ENCODE assay signal across 23 cellular contexts in the genomic region with DNA sequence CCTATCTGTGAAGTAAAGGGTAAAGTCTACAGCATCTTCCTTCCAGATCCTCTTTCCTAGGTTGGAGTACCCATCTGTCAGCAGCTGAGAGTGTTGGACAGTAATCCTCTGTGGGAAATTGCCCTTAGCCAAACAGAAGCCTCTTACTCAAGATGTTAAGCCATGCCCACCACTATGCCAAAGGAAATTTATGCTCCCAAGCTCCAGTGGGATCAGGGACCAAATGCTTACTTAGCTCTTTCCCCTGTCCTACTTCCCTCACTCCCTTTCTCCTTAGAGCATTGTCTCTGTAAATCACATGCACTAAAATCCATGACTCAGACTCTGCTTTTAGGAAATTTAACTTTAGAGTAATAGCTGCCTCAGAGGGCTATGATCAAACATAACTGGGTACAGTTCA.
"Had no signal": no experiment of that assay in that cellular context is flagged by ENCODE, and none has a peak within 500 bp of the region (broad histone marks: within the 10 kb centered on the region; RNA-seq: fewer than 3 reads in every experiment).

No MANE protein-coding gene starts in this region.

- H3K9me3 ChIP-seq: body of pancreas, gastroesophageal sphincter, neutrophil, ovary, psoas muscle, right atrium auricular region, suprapubic skin, transverse colon had no signal

- H3K27ac ChIP-seq: body of pancreas, gastroesophageal sphincter, neutrophil, ovary, psoas muscle, right atrium auricular region, skin epidermis, suprapubic skin, transverse colon had no signal

- DNase-seq: activated CD4-positive, alpha-beta memory T cell treated with anti-CD3 and anti-CD28 coated beads, Interleukin-2, amount 10 ng/mL, durations not matched to agents 7 days and 5 days; activated CD4-positive, alpha-beta T cell treated with anti-CD3 and anti-CD28 coated beads, Interleukin-2, amount 10 ng/mL, durations not matched to agents 24 days and 14 days; activated effector memory CD4-positive, alpha-beta T cell treated with anti-CD3 and anti-CD28 coated beads, Interleukin-2, amount 50 U/mL, for 16 hours; activated naive CD4-positive, alpha-beta T cell treated with anti-CD3 and anti-CD28 coated beads, Interleukin-2, amount 10 ng/mL, durations not matched to agents 7 days and 5 days; body of pancreas; dermis blood vessel endothelial cell; effector CD8-positive, alpha-beta T cell; head of caudate nucleus; left ventricle myocardium superior; mammary epithelial cell; midbrain; ovary; psoas muscle; stimulated activated CD4-positive, alpha-beta T cell treated with anti-CD3 and anti-CD28 coated beads, Interleukin-1b, Interleukin-23, amount 100 ng/mL, for 48 hours; stimulated activated naive CD8-positive, alpha-beta T cell treated with anti-CD3 and anti-CD28 coated beads, Interleukin-15, amount 100 ng/mL, for 72 hours; T-helper 2 cell; transverse colon had no signal

- H3K36me3 ChIP-seq: gastroesophageal sphincter, neutrophil, ovary, right atrium auricular region, suprapubic skin, transverse colon had no signal

- H3K27me3 ChIP-seq: body of pancreas, gastroesophageal sphincter, neutrophil, ovary, right atrium auricular region, suprapubic skin, transverse colon had no signal

- H3K4me3 ChIP-seq: body of pancreas, gastroesophageal sphincter, ovary, psoas muscle, right atrium auricular region, skin epidermis, suprapubic skin, transverse colon had no signal

- ATAC-seq: activated CD4-positive, CD25-positive, alpha-beta regulatory T cell treated with anti-CD3 and anti-CD28 coated beads, Interleukin-2, amount 50 U/mL, for 24 hours; body of pancreas; gastroesophageal sphincter; left ventricle myocardium superior; stimulated activated naive CD8-positive, alpha-beta T cell treated with anti-CD3 and anti-CD28 coated beads, Interleukin-15, amount 100 ng/mL, for 72 hours had no signal

- H3K4me1 ChIP-seq: body of pancreas, gastroesophageal sphincter, psoas muscle, right atrium auricular region, suprapubic skin, transverse colon had no signal
